In the genomic region with DNA sequence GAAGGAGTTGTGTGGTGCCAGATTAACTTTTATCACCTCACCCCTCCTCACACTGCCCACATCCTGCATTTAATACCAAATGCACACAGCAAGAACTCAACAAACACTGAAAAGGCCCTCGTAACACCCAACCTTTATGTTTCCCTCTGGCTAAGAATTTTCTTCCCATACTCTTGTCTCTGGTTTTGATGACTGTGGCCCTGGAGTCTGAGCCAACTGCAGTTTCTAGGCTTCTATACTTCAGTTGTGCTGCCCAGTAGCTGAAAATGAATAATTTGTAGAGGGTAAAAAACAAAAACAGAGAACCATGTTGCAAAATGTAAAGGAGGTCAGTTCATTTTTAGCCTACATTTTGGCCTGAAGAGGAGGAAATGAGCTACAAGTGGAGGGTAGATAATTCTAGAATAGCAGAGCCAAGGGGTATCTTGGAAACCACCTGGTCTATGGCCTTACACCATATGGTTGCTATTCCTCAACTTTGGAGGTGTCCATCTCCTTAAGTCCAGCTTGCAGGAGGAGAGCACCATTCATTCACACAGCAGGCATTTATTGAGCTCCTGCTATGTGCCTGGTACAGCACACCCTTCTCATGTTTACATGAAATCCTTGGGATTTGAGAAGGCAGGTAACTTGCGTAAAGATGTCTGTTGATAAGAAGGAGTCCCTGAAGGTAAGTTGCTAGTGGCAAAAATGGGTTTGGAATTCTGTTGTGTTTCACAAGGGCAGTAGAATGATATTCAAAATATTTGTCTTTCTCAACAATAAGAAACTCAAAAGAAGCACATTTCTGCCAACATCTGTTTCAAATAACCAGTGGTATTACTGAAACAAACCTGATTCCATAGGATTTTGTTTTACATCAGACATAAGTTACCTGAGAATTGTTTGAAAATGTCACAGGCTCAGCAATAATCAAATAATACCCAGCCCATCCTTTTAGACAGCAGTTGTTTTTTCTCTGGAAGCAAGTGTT, we compare ENCODE assay signal across 1 cellular context.
TF ChIP-seq lines count a peak whose summit lies in the region.

No MANE protein-coding gene starts in this region.

TF ChIP-seq in K562, 482 proteins besides CTCF, POLR2A, EP300 and RAD21 (continued from another document):
- TF ChIP-seq, protein P1, sequence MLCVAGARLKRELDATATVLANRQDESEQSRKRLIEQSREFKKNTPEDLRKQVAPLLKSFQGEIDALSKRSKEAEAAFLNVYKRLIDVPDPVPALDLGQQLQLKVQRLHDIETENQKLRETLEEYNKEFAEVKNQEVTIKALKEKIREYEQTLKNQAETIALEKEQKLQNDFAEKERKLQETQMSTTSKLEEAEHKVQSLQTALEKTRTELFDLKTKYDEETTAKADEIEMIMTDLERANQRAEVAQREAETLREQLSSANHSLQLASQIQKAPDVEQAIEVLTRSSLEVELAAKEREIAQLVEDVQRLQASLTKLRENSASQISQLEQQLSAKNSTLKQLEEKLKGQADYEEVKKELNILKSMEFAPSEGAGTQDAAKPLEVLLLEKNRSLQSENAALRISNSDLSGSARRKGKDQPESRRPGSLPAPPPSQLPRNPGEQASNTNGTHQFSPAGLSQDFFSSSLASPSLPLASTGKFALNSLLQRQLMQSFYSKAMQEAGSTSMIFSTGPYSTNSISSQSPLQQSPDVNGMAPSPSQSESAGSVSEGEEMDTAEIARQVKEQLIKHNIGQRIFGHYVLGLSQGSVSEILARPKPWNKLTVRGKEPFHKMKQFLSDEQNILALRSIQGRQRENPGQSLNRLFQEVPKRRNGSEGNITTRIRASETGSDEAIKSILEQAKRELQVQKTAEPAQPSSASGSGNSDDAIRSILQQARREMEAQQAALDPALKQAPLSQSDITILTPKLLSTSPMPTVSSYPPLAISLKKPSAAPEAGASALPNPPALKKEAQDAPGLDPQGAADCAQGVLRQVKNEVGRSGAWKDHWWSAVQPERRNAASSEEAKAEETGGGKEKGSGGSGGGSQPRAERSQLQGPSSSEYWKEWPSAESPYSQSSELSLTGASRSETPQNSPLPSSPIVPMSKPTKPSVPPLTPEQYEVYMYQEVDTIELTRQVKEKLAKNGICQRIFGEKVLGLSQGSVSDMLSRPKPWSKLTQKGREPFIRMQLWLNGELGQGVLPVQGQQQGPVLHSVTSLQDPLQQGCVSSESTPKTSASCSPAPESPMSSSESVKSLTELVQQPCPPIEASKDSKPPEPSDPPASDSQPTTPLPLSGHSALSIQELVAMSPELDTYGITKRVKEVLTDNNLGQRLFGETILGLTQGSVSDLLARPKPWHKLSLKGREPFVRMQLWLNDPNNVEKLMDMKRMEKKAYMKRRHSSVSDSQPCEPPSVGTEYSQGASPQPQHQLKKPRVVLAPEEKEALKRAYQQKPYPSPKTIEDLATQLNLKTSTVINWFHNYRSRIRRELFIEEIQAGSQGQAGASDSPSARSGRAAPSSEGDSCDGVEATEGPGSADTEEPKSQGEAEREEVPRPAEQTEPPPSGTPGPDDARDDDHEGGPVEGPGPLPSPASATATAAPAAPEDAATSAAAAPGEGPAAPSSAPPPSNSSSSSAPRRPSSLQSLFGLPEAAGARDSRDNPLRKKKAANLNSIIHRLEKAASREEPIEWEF (CRISPR knock-in tag; IDR thresholded peaks at IDR 0.05), result no peak
- TF ChIP-seq BMI1 (IDR thresholded peaks at IDR 0.05; ENCODE audit: low read length) (no peak), RBFOX2 (IDR thresholded peaks at IDR 0.05; ENCODE audit: low read depth, low read length) (no peak), MECOM (CRISPR knock-in tag; IDR thresholded peaks at IDR 0.05) (no peak)
